2 cellular contexts compared by ENCODE assay signal in the genomic region with DNA sequence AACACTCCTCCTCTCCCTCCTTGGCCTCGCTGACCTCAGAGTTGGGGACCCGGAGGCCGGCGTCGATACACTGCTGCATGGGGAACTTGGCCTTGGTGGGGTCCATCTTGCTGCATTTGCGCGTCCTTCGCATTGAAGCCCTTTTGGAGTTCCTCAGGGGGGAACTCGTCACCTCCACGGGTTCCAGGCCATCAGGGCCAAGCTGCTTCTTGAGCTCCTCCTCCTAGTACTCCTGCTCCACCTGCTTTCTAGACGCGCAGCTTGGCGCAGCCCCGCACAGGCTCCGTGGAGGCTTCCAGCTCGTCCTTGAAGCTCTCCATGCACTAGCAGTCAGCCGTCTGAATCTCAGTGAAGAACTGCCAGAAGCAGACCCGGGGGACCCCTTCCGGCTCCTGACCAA. TPM values are rescaled to one million over a fixed set of nuclear protein-coding genes. Genes with fewer than 3 reads are reported as not detected.
"Had no signal": no experiment of that assay in that cellular context is flagged by ENCODE, and none has a peak within 500 bp of the region (broad histone marks: within the 10 kb centered on the region; RNA-seq: fewer than 3 reads in every experiment).

No MANE protein-coding gene starts in this region.

RNA-seq across cellular contexts. Expression of a gene that starts 51.2 kb away (rescaled TPM):
- total RNA-seq: M059J, PC-3 had no signal
